In genomic region chr2:9207641-9208301, GRCh38 we compare ENCODE assay signal across 8 cellular contexts. TPM values are rescaled to one million over a fixed set of nuclear protein-coding genes. Genes with fewer than 3 reads are reported as not detected.
DNase-seq lines count a peak whose midpoint lies in the region; FAIRE-seq and TF ChIP-seq lines count a peak whose summit lies in the region.

No MANE protein-coding gene starts in this region.

- H3K4me1 ChIP-seq in keratinocyte (ENCODE audit: control insufficient read depth, extremely low read depth, insufficient read depth, low read length), result peaks cover 28% of the 10 kb centered on the region

- peak overlapping the region; percentile 63 for H3K4me3 Mint-ChIP-seq in stimulated activated naive CD8-positive, alpha-beta T cell treated with anti-CD3 and anti-CD28 coated beads, Interleukin-15, Interleukin-2, amounts not matched to agents 100 ng/mL and 50 ng/mL, for 24 hours

- H3K9ac ChIP-seq in keratinocyte (ENCODE audit: control insufficient read depth, extremely low read depth, insufficient read depth, low read length), result peak overlapping the region; percentile 89

- dilution Hi-C loops in keratinocyte (cut with MboI; ENCODE audit: extremely low pct_ligation_motif_present, low sequenced_read_pairs), result no loop called here

- no peak overlapping the region for H3K27ac Mint-ChIP-seq in stimulated activated naive CD8-positive, alpha-beta T cell treated with anti-CD3 and anti-CD28 coated beads, Interleukin-15, Interleukin-2, amounts not matched to agents 100 ng/mL and 50 ng/mL, for 24 hours

- H3K4me1 Mint-ChIP-seq in stimulated activated naive CD8-positive, alpha-beta T cell treated with anti-CD3 and anti-CD28 coated beads, Interleukin-15, Interleukin-2, amounts not matched to agents 100 ng/mL and 50 ng/mL, for 24 hours (ENCODE audit: low read depth), result no peaks in the 10 kb centered on the region

- H3K9me1 ChIP-seq in keratinocyte (ENCODE audit: control insufficient read depth, extremely low read depth, insufficient read depth, low read length), result peaks cover 4% of the 10 kb centered on the region

- no peaks in the 10 kb centered on the region for H3K27me3 ChIP-seq in keratinocyte (ENCODE audit: control insufficient read depth, extremely low read depth, insufficient read depth, low read length)

- no peaks in the 10 kb centered on the region for H3K9me3 Mint-ChIP-seq in stimulated activated naive CD8-positive, alpha-beta T cell treated with anti-CD3 and anti-CD28 coated beads, Interleukin-15, Interleukin-2, amounts not matched to agents 100 ng/mL and 50 ng/mL, for 24 hours

- no peaks in the 10 kb centered on the region for H4K20me1 ChIP-seq in keratinocyte (ENCODE audit: control insufficient read depth, extremely low read depth, insufficient read depth, low read length)

- peaks cover 1 to 13% of the 10 kb centered on the region in 2 experiments for H3K36me3 ChIP-seq in keratinocyte (ENCODE audit: control insufficient read depth in 2 of 2, extremely low read depth in 1 of 2, insufficient read depth in 2 of 2, low read length in 2 of 2)

- no peak for TF ChIP-seq CTCF in astrocyte of the cerebellum (IDR thresholded peaks at IDR 0.05; ENCODE audit: low read depth, low read length, missing control alignments)
- no peak for TF ChIP-seq CTCF in keratinocyte (optimal IDR thresholded peaks at IDR 0.05 in 1 of 3, IDR thresholded peaks at IDR 0.05 in 1 of 3, conservative IDR thresholded peaks at IDR 0.05 in 1 of 3; ENCODE audit: extremely low read depth in 1 of 3, insufficient read depth in 2 of 3, low read length in 3 of 3)

- H2AFZ ChIP-seq in keratinocyte (ENCODE audit: control insufficient read depth, low read length), result peak overlapping the region; percentile 19

- peaks cover 59% of the 10 kb centered on the region for H3K79me2 ChIP-seq in keratinocyte (ENCODE audit: control insufficient read depth, insufficient read depth, low read length)

- peak overlapping the region; percentile 84 for H3K27ac ChIP-seq in keratinocyte (ENCODE audit: control insufficient read depth, insufficient read depth, low read length)

- FAIRE-seq in keratinocyte (lab: Jason Lieb, UNC), result no peak

- H3K9me3 ChIP-seq in keratinocyte (ENCODE audit: control insufficient read depth, low read depth, low read length), result no peaks in the 10 kb centered on the region

- H3K4me2 ChIP-seq in keratinocyte (ENCODE audit: control insufficient read depth, extremely low read depth, insufficient read depth, low read depth, low read length), result peak overlapping the region; percentile 87

- no peaks in the 10 kb centered on the region for H3K36me3 Mint-ChIP-seq in stimulated activated naive CD8-positive, alpha-beta T cell treated with anti-CD3 and anti-CD28 coated beads, Interleukin-15, Interleukin-2, amounts not matched to agents 100 ng/mL and 50 ng/mL, for 24 hours (ENCODE audit: low read depth)

- in situ Hi-C loops in astrocyte of the cerebellum (cut with HindIII; ENCODE audit: low sequenced_read_pairs), result loop anchor here (5.0 kb wide), 2 partner anchors 65 to 85 kb away; no protein-coding TSS in a partner anchor

- H3K4me3 ChIP-seq in astrocyte of the cerebellum (ENCODE audit: low read depth, low read length), result peak overlapping the region; percentile 57
- peak overlapping the region; percentile 92 to 100 (median 97) for H3K4me3 ChIP-seq in keratinocyte (ENCODE audit: control insufficient read depth in 2 of 3, extremely low read depth in 1 of 3, insufficient read depth in 2 of 3, low read depth in 1 of 3, low read length in 3 of 3)

- H3K27me3 Mint-ChIP-seq in stimulated activated naive CD8-positive, alpha-beta T cell treated with anti-CD3 and anti-CD28 coated beads, Interleukin-15, Interleukin-2, amounts not matched to agents 100 ng/mL and 50 ng/mL, for 24 hours, result peaks cover 59% of the 10 kb centered on the region

- DNase-seq in NCI-H187 (lab: John Stamatoyannopoulos, UW) (peak; percentile 49 to 52), NCI-H187 treated with DMSO at 0.1 percent for 48 hours (lab: John Stamatoyannopoulos, UW) (no peak), NAMALWA (ENCODE audit: low spot score) (peak; percentile 21), astrocyte of the cerebellum (ENCODE audit: low read depth) (no peak), keratinocyte (ENCODE audit: low read depth, low spot score) (no peak), hepatic stellate cell (ENCODE audit: low spot score) (no peak), globus pallidus (ENCODE audit: low spot score) (no peak)

RNA-seq across cellular contexts. Expression of gene ASAP2, which starts 1.2 kb away (rescaled TPM):
- polyA plus RNA-seq in keratinocyte, result 30.7 to 59.6 TPM (median 54.2 TPM) in 3 replicates
- polyA plus RNA-seq in keratinocyte (2011; ENCODE audit: low read depth), result 44.6 TPM
- polyA plus RNA-seq in keratinocyte (2011; cell fraction: cytosol; rRNA removed), result 37.2 and 58.2 TPM in 2 replicates
- 62.7 and 72.9 TPM in 2 replicates for polyA plus RNA-seq in keratinocyte (2011; cell fraction: nucleus; rRNA removed)
- polyA plus RNA-seq in keratinocyte (2012; ENCODE audit: low replicate concordance), result 21.4 and 42.3 TPM in 2 replicates
- 32.0 to 96.8 TPM (median 59.0 TPM) in 3 replicates for polyA minus RNA-seq in keratinocyte
- 34.7 TPM for polyA minus RNA-seq in keratinocyte (2011; cell fraction: cytosol; rRNA and poly(A)+ RNA removed)
- 47.7 and 89.0 TPM in 2 replicates for polyA minus RNA-seq in keratinocyte (2011; cell fraction: nucleus; rRNA and poly(A)+ RNA removed)

Comparison
In these comparisons a context has a peak if more than half of its experiments do, and no peak if none do; other contexts are left out.
1. DNase-seq: peak in NCI-H187 (2 of 2) and NAMALWA (single experiment); none in NCI-H187 treated with DMSO at 0.1 percent for 48 hours (single experiment), astrocyte of the cerebellum (single experiment), keratinocyte (single experiment), hepatic stellate cell (single experiment) and globus pallidus (single experiment).